8 cellular contexts compared by ENCODE assay signal in genomic region chr18:11733031-11733430, GRCh38. TPM values are rescaled to one million over a fixed set of nuclear protein-coding genes. Genes with fewer than 3 reads are reported as not detected.
DNase-seq lines count a peak whose midpoint lies in the region; ATAC-seq, FAIRE-seq and TF ChIP-seq lines count a peak whose summit lies in the region.

No MANE protein-coding gene starts in this region.

- H3K9me3 Mint-ChIP-seq in T-helper 2 cell treated with Interferon-gamma antibody and Interleukin-4, amounts not matched to agents 5 μg/mL and 100 μg/mL, for 36 hours, result no peaks in the 10 kb centered on the region

- POLR2A ChIA-PET in A549 (lab: Yijun Ruan, JAX), result no interaction called here

- in situ Hi-C loops in astrocyte of the cerebellum (cut with HindIII; ENCODE audit: low sequenced_read_pairs), result loop anchor here (25.0 kb wide), 1 partner anchor 279 kb away; no protein-coding TSS in a partner anchor

- H3K9ac ChIP-seq in MM.1S (ENCODE audit: low read length), result no peak overlapping the region
- H3K9ac ChIP-seq in skeletal muscle tissue (ENCODE audit: low read depth in 1 of 3, low read length in 3 of 3), result no peak overlapping the region

- peaks cover 17% of the 10 kb centered on the region for H3K27me3 Mint-ChIP-seq in T-helper 2 cell treated with Interferon-gamma antibody and Interleukin-4, amounts not matched to agents 5 μg/mL and 100 μg/mL, for 36 hours (ENCODE audit: low read depth)

- TF ChIP-seq POLR2A in A549 (IDR thresholded peaks at IDR 0.05; ENCODE audit: low read length), result no peak

- H3K4me1 ChIP-seq in A549, result 0 out of 3 replicates have a peak, but pooled peaks cover 3% of the 10 kb centered on the region
- no peaks in the 10 kb centered on the region; the same call in 1 of the 2 replicates for H3K4me1 ChIP-seq in MM.1S (ENCODE audit: low read length)
- peaks cover 0 to 4% (median 3%) of the 10 kb centered on the region in 3 donors for H3K4me1 ChIP-seq in skeletal muscle tissue (ENCODE audit: control insufficient read depth in 3 of 3, insufficient read depth in 3 of 3, low read length in 3 of 3)

- no peaks in the 10 kb centered on the region for H3K9me3 ChIP-seq in A549
- H3K9me3 ChIP-seq in MM.1S (replicated peaks; ENCODE audit: insufficient read depth, low read length), result no peaks in the 10 kb centered on the region
- H3K9me3 ChIP-seq in skeletal muscle tissue (ENCODE audit: control insufficient read depth in 3 of 3, low read length in 3 of 3), result no peaks in the 10 kb centered on the region

- DNase-seq in A549 (ENCODE audit: low read depth in 1 of 2, low spot score in 1 of 2), result peak; percentile 52 to 74
- peak; percentile 72 for DNase-seq in MM.1S
- DNase-seq in T-helper 2 cell treated with Interferon-gamma antibody and Interleukin-4, amounts not matched to agents 5 μg/mL and 100 μg/mL, for 36 hours (ENCODE audit: low spot score), result peak; percentile 53
- DNase-seq in astrocyte of the cerebellum (ENCODE audit: low read depth), result peak; percentile 18
- DNase-seq in hippocampal formation (lab: John Stamatoyannopoulos, UW), result peak; percentile 32 to 58

- peak overlapping the region; percentile 17 for H3K4me3 Mint-ChIP-seq in T-helper 2 cell treated with Interferon-gamma antibody and Interleukin-4, amounts not matched to agents 5 μg/mL and 100 μg/mL, for 36 hours

- TF ChIP-seq CTCF in A549 (IDR thresholded peaks at IDR 0.05) (peak; percentile 79), MM.1S (IDR thresholded peaks at IDR 0.05; ENCODE audit: low read length) (peak; percentile 94), astrocyte of the cerebellum (IDR thresholded peaks at IDR 0.05; ENCODE audit: low read depth, low read length, missing control alignments) (peak; percentile 94)

- H3K27me3 ChIP-seq in MM.1S (replicated peaks; ENCODE audit: insufficient read depth, low read length), result no peaks in the 10 kb centered on the region
- peaks cover 0 to 5% (median 3%) of the 10 kb centered on the region in 3 donors for H3K27me3 ChIP-seq in skeletal muscle tissue (ENCODE audit: control insufficient read depth in 3 of 3, insufficient read depth in 3 of 3, low read length in 3 of 3)

- TF ChIP-seq EP300 in A549 (IDR thresholded peaks at IDR 0.05), result no peak

- TF ChIP-seq RAD21 in A549 (conservative IDR thresholded peaks at IDR 0.05 in 1 of 2, IDR thresholded peaks at IDR 0.05 in 1 of 2), result peak; percentile 79 to 84

- H3K4me3 ChIP-seq in A549, result no peak overlapping the region
- H3K4me3 ChIP-seq in MM.1S (ENCODE audit: low read length), result peak overlapping the region; percentile 58
- peak overlapping the region; percentile 13 for H3K4me3 ChIP-seq in astrocyte of the cerebellum (ENCODE audit: low read depth, low read length)
- H3K4me3 ChIP-seq in skeletal muscle tissue (ENCODE audit: low read length in 3 of 3), result peak overlapping the region; percentile 52 to 62 (median 53)

- H2AFZ ChIP-seq in MM.1S (ENCODE audit: low read length), result peak overlapping the region; percentile 78

- H3K27ac ChIP-seq in A549 (peak overlapping the region; percentile 60 to 70; a peak in 4 of 6 replicates), MM.1S (ENCODE audit: low read length) (no peak overlapping the region), skeletal muscle tissue (ENCODE audit: low read depth, low read length) (no peak overlapping the region)

- H3K36me3 ChIP-seq in MM.1S (replicated peaks; ENCODE audit: insufficient read depth, low read length) (no peaks in the 10 kb centered on the region), skeletal muscle tissue (ENCODE audit: control insufficient read depth in 3 of 3, insufficient read depth in 3 of 3, low read length in 3 of 3) (no peaks in the 10 kb centered on the region)

- H3K27ac Mint-ChIP-seq in T-helper 2 cell treated with Interferon-gamma antibody and Interleukin-4, amounts not matched to agents 5 μg/mL and 100 μg/mL, for 36 hours, result no peak overlapping the region

- H3K4me2 ChIP-seq in A549 (peak overlapping the region; percentile 66), MM.1S (ENCODE audit: low read depth, low read length) (peak overlapping the region; percentile 85)

- no peaks in the 10 kb centered on the region for H3K79me2 ChIP-seq in MM.1S (ENCODE audit: low read length)

- H3K36me3 Mint-ChIP-seq in T-helper 2 cell treated with Interferon-gamma antibody and Interleukin-4, amounts not matched to agents 5 μg/mL and 100 μg/mL, for 36 hours (ENCODE audit: low read depth), result no peaks in the 10 kb centered on the region

- no peaks in the 10 kb centered on the region for H3K4me1 Mint-ChIP-seq in T-helper 2 cell treated with Interferon-gamma antibody and Interleukin-4, amounts not matched to agents 5 μg/mL and 100 μg/mL, for 36 hours (ENCODE audit: low read depth)

- no peaks in the 10 kb centered on the region for H3K9me2 ChIP-seq in MM.1S (replicated peaks; ENCODE audit: insufficient read depth, low read length)

- ATAC-seq in A549, result peak; percentile 96 to 98
- peak; percentile 74 for ATAC-seq in GM18498 (IDR thresholded peaks at IDR 0.05; ENCODE audit: unreplicated experiment)
- no peak for ATAC-seq in GM19463 (IDR thresholded peaks at IDR 0.05; ENCODE audit: unreplicated experiment)

- no peaks in the 10 kb centered on the region for H4K20me1 ChIP-seq in MM.1S (ENCODE audit: insufficient read depth, low read length)

- no peak for FAIRE-seq in A549 (lab: Jason Lieb, UNC)

- WGBS in A549 (ENCODE audit: missing lambda C conversion rate), result 18% methylated on average over 11 of the region's 17 CpGs

- CTCF ChIA-PET in A549 (lab: Yijun Ruan, JAX), result interaction anchor here (0.6 to 9.5 kb wide), 69 partner anchors 9 to 504 kb away, joined by 3 to 76 read pairs (median 4); no protein-coding TSS in a partner anchor

- no peaks in the 10 kb centered on the region for H3F3A ChIP-seq in MM.1S (ENCODE audit: insufficient read depth, low read length)

TF ChIP-seq in A549, 52 proteins besides CTCF, POLR2A, EP300 and RAD21:
- TF ChIP-seq HDAC2 (IDR thresholded peaks at IDR 0.05) (peak; percentile 23; the same call in 1 of the 2 replicates), MAX (IDR thresholded peaks at IDR 0.05) (peak; percentile 48; the same call in 1 of the 2 replicates), BHLHE40 (IDR thresholded peaks at IDR 0.05; ENCODE audit: low read depth, low read length) (no peak), SMC3 (IDR thresholded peaks at IDR 0.05) (peak; percentile 85), E2F6 (IDR thresholded peaks at IDR 0.05; ENCODE audit: borderline replicate concordance, low read depth) (0 out of 2 replicates have a peak, but pooled peaks have one; percentile 32), EHMT2 (IDR thresholded peaks at IDR 0.05; ENCODE audit: low read depth) (no peak)

RNA-seq across cellular contexts. Expression of gene GNAL, which starts 44.0 kb away (rescaled TPM):
- polyA plus RNA-seq in A549 (2011; rRNA removed), result 12.9 and 16.8 TPM in 2 replicates
- polyA plus RNA-seq in A549 (2012; cell fraction: cytosol; rRNA removed), result 3.8 and 4.7 TPM in 2 replicates
- 2.6 and 3.2 TPM in 2 replicates for polyA plus RNA-seq in A549 (2012; cell fraction: nucleus; rRNA removed)
- polyA plus RNA-seq in A549 (2017; fragmentation: RNase III; extraction: RNeasy Plus Mini Kit Qiagen cat#74134 plus additional on column Dnase treatment), result 5.1 to 5.8 TPM (median 5.5 TPM) in 3 replicates
- polyA minus RNA-seq in A549 (2011; rRNA and poly(A)+ RNA removed), result 12.4 and 15.3 TPM in 2 replicates
- total RNA-seq in skeletal muscle tissue, result 2.6 TPM

Comparison
In these comparisons a context has a peak if more than half of its experiments do, and no peak if none do; other contexts are left out.
1. DNase-seq: peak in every context shown above with its lines; median percentile 72 in MM.1S; 63 in A549; 53 in T-helper 2 cell treated with Interferon-gamma antibody and Interleukin-4, amounts not matched to agents 5 μg/mL and 100 μg/mL, for 36 hours; 45 in hippocampal formation; 18 in astrocyte of the cerebellum.
2. H3K27ac ChIP-seq: peak in A549 (2 of 2); none in MM.1S (single experiment) and skeletal muscle tissue (single experiment).
3. Peak in every context shown above with its lines, with median percentiles within 50 percentile points of each other: CTCF ChIP-seq.